In genomic region chr6:143294265-143294664, GRCh38 we compare ENCODE assay signal across 27 cellular contexts.
"Had no signal": no experiment of that assay in that cellular context is flagged by ENCODE, and none has a peak within 500 bp of the region (broad histone marks: within the 10 kb centered on the region; RNA-seq: fewer than 3 reads in every experiment).

No MANE protein-coding gene starts in this region.

- H3K4me1 ChIP-seq: colonic mucosa, esophagus muscularis mucosa, esophagus squamous epithelium, foreskin keratinocyte, gastrocnemius medialis, gastroesophageal sphincter, heart left ventricle had no signal

- H3K4me3 ChIP-seq: colonic mucosa, coronary artery, dorsolateral prefrontal cortex, esophagus muscularis mucosa, esophagus squamous epithelium, gastrocnemius medialis, gastroesophageal sphincter, heart left ventricle, heart right ventricle had no signal

- FAIRE-seq: colon, endometrium, endothelial cell of umbilical vein, frontal cortex had no signal

- H3K9me3 ChIP-seq: colonic mucosa, esophagus muscularis mucosa, esophagus squamous epithelium, gastrocnemius medialis, gastroesophageal sphincter, heart left ventricle, heart right ventricle had no signal

- H3K27ac ChIP-seq: colonic mucosa, coronary artery, dorsolateral prefrontal cortex, epithelial cell of prostate, esophagus muscularis mucosa, esophagus squamous epithelium, foreskin keratinocyte, gastrocnemius medialis, gastroesophageal sphincter, heart left ventricle had no signal

- H3K36me3 ChIP-seq: colonic mucosa, esophagus muscularis mucosa, esophagus squamous epithelium, gastrocnemius medialis, gastroesophageal sphincter, heart left ventricle, heart right ventricle had no signal

- H3K27me3 ChIP-seq: colonic mucosa, dorsolateral prefrontal cortex, esophagus muscularis mucosa, esophagus squamous epithelium, foreskin keratinocyte, gastrocnemius medialis, gastroesophageal sphincter, heart left ventricle, heart right ventricle had no signal

- DNase-seq: colonic mucosa; cortex of kidney; dermis blood vessel endothelial cell; dorsolateral prefrontal cortex; effector CD4-positive, alpha-beta T cell; effector CD8-positive, alpha-beta T cell; effector memory CD4-positive, alpha-beta T cell; effector memory CD8-positive, alpha-beta T cell; endodermal cell; erythroblast; esophagus squamous epithelium; foreskin keratinocyte; foreskin melanocyte; gastrocnemius medialis; glutamatergic neuron; head of caudate nucleus; heart left ventricle; heart right ventricle had no signal

- ATAC-seq: effector memory CD8-positive, alpha-beta T cell; esophagus mucosa; foreskin keratinocyte; gastrocnemius medialis; gastroesophageal sphincter; heart left ventricle; heart right ventricle had no signal
